ENCODE assay signal across 27 cellular contexts in the genomic region with DNA sequence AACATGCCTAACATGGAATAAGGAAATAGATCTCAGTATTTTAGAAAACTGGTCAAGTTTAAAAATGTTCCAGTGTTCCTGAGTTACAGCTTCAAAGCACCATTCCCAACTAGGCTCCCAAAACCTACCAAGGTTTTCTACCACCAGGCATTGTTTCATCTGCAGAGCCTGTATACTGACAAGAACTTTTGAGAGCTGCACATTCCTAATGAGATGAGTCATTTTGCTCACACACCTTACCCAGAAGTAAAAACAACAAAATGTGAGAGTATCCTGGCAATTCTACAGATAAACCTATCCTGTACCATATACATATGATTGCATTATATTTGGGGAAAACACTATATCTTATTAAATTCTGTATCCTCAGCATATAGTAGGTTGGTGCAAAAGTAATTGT.
"Had no signal": no experiment of that assay in that cellular context is flagged by ENCODE, and none has a peak within 500 bp of the region (broad histone marks: within the 10 kb centered on the region; RNA-seq: fewer than 3 reads in every experiment).

No MANE protein-coding gene starts in this region.

- H3K79me2 ChIP-seq: hepatocyte had no signal

- H3K4me3 ChIP-seq: cardiac muscle cell, hepatocyte, ovary, psoas muscle, thoracic aorta, upper lobe of left lung had no signal

- DNase-seq: activated CD4-positive, alpha-beta T cell treated with anti-CD3 and anti-CD28 coated beads, Interleukin-2, amount 10 ng/mL, durations not matched to agents 7 days and 5 days; activated CD4-positive, CD25-positive, alpha-beta regulatory T cell treated with anti-CD3 and anti-CD28 coated beads, Interleukin-2, amount 50 U/mL, for 72 hours; activated CD8-positive, alpha-beta memory T cell treated with anti-CD3 and anti-CD28 coated beads, Interleukin-2, amount 10 ng/mL, durations not matched to agents 7 days and 5 days; activated CD8-positive, alpha-beta T cell treated with anti-CD3 and anti-CD28 coated beads for 36 hours; activated effector memory CD4-positive, alpha-beta T cell treated with anti-CD3 and anti-CD28 coated beads, Interleukin-2, amount 50 U/mL, for 16 hours; activated naive CD4-positive, alpha-beta T cell treated with anti-CD3 and anti-CD28 coated beads, Interleukin-2, amount 10 ng/mL, durations not matched to agents 7 days and 5 days; activated T-cell treated with anti-CD3 and anti-CD28 coated beads for 4 hours; amygdala; cortex of kidney; endodermal cell; foreskin melanocyte; left cardiac atrium; mesenchymal stem cell; naive B cell; ovary; psoas muscle; right cardiac atrium; stimulated activated CD4-positive, alpha-beta T cell treated with anti-CD3 and anti-CD28 coated beads, Interleukin-4, amount 100 ng/mL, for 24 hours; stimulated activated naive CD4-positive, alpha-beta T cell treated with Interleukin-2 at 50 U/mL for 16 hours; T-cell; upper lobe of left lung had no signal

- H3K4me1 ChIP-seq: psoas muscle, upper lobe of left lung had no signal

- H2AFZ ChIP-seq: hepatocyte had no signal

- H3K36me3 Mint-ChIP-seq: activated naive CD4-positive, alpha-beta T cell treated with anti-CD3 and anti-CD28 coated beads, Interleukin-2, amount 10 ng/mL, durations not matched to agents 7 days and 5 days; naive B cell; T-cell had no signal

- H3K4me2 ChIP-seq: hepatocyte had no signal

- H3K27me3 ChIP-seq: hepatocyte, ovary, upper lobe of left lung had no signal

- H3K27me3 Mint-ChIP-seq: activated CD8-positive, alpha-beta memory T cell treated with anti-CD3 and anti-CD28 coated beads, Interleukin-2, amount 10 ng/mL, durations not matched to agents 7 days and 5 days; activated naive CD4-positive, alpha-beta T cell treated with anti-CD3 and anti-CD28 coated beads, Interleukin-2, amount 10 ng/mL, durations not matched to agents 7 days and 5 days had no signal

- H3K36me3 ChIP-seq: cardiac muscle cell, ovary, thoracic aorta, upper lobe of left lung had no signal

- H3K9me3 ChIP-seq: ovary, psoas muscle, thoracic aorta, upper lobe of left lung had no signal

- H3K9me3 Mint-ChIP-seq: activated CD4-positive, alpha-beta T cell treated with anti-CD3 and anti-CD28 coated beads, Interleukin-2, amount 10 ng/mL, durations not matched to agents 7 days and 5 days; activated CD8-positive, alpha-beta T cell treated with anti-CD3 and anti-CD28 coated beads for 36 hours; activated naive CD4-positive, alpha-beta T cell treated with anti-CD3 and anti-CD28 coated beads, Interleukin-2, amount 10 ng/mL, durations not matched to agents 7 days and 5 days; endodermal cell; naive B cell; neural crest cell; T-cell; T-helper 2 cell treated with Interferon-gamma antibody and Interleukin-4, amounts not matched to agents 5 μg/mL and 100 μg/mL, for 36 hours had no signal

- H3K27ac Mint-ChIP-seq: activated CD4-positive, alpha-beta T cell treated with anti-CD3 and anti-CD28 coated beads, Interleukin-2, amount 10 ng/mL, durations not matched to agents 7 days and 5 days; activated CD8-positive, alpha-beta memory T cell treated with anti-CD3 and anti-CD28 coated beads, Interleukin-2, amount 10 ng/mL, durations not matched to agents 7 days and 5 days; activated CD8-positive, alpha-beta T cell treated with anti-CD3 and anti-CD28 coated beads for 36 hours; activated naive CD4-positive, alpha-beta T cell treated with anti-CD3 and anti-CD28 coated beads, Interleukin-2, amount 10 ng/mL, durations not matched to agents 7 days and 5 days; endodermal cell; naive B cell; T-cell; T-helper 2 cell treated with Interferon-gamma antibody and Interleukin-4, amounts not matched to agents 5 μg/mL and 100 μg/mL, for 36 hours had no signal

- H3K4me3 Mint-ChIP-seq: activated CD4-positive, alpha-beta T cell treated with anti-CD3 and anti-CD28 coated beads, Interleukin-2, amount 10 ng/mL, durations not matched to agents 7 days and 5 days; activated CD8-positive, alpha-beta memory T cell treated with anti-CD3 and anti-CD28 coated beads, Interleukin-2, amount 10 ng/mL, durations not matched to agents 7 days and 5 days; activated CD8-positive, alpha-beta T cell treated with anti-CD3 and anti-CD28 coated beads for 36 hours; activated naive CD4-positive, alpha-beta T cell treated with anti-CD3 and anti-CD28 coated beads, Interleukin-2, amount 10 ng/mL, durations not matched to agents 7 days and 5 days; endodermal cell; naive B cell; neural crest cell; T-cell; T-helper 2 cell treated with Interferon-gamma antibody and Interleukin-4, amounts not matched to agents 5 μg/mL and 100 μg/mL, for 36 hours had no signal

- H3K4me1 Mint-ChIP-seq: activated CD4-positive, alpha-beta T cell treated with anti-CD3 and anti-CD28 coated beads, Interleukin-2, amount 10 ng/mL, durations not matched to agents 7 days and 5 days; activated naive CD4-positive, alpha-beta T cell treated with anti-CD3 and anti-CD28 coated beads, Interleukin-2, amount 10 ng/mL, durations not matched to agents 7 days and 5 days; endodermal cell; naive B cell; neural crest cell; T-cell had no signal

- H3K27ac ChIP-seq: cardiac muscle cell, hepatocyte, ovary, psoas muscle, thoracic aorta, upper lobe of left lung, VCaP had no signal
